ENCODE assay signal across 8 cellular contexts in genomic region chr17:17729620-17730249, GRCh38. TPM values are rescaled to one million over a fixed set of nuclear protein-coding genes. Genes with fewer than 3 reads are reported as not detected.
DNase-seq lines count a peak whose midpoint lies in the region; ATAC-seq and TF ChIP-seq lines count a peak whose summit lies in the region.

No MANE protein-coding gene starts in this region.

- DNase-seq in CD14-positive monocyte (ENCODE audit: low spot score) (no peak), HFF-Myc (ENCODE audit: extremely low read depth, low read depth) (no peak), PC-9 (peak; percentile 66 to 72), right cardiac atrium (peak in 2 of 3 donors; percentile 27), omental fat pad (ENCODE audit: low spot score) (no peak)
- peak; percentile 78 for DNase-seq in activated naive CD4-positive, alpha-beta T cell treated with anti-CD3 and anti-CD28 coated beads for 36 hours
- peak in 2 of 3 experiments; percentile 18 to 46 for DNase-seq in stimulated activated CD4-positive, alpha-beta T cell treated with anti-CD3 and anti-CD28 coated beads, TNF-alpha, amount 100 ng/mL, for 24 hours (ENCODE audit: low read depth in 3 of 3)

- intact Hi-C loops in CD14-positive monocyte (cut with micrococcal nuclease) = no loop called here
- intact Hi-C loops in PC-9 (cut with micrococcal nuclease; ENCODE audit: unreplicated experiment) = loop anchor here (1.0 to 5.0 kb wide), 5 partner anchors 18 to 133 kb away; no protein-coding TSS in a partner anchor
- intact Hi-C loops in activated naive CD4-positive, alpha-beta T cell treated with anti-CD3 and anti-CD28 coated beads for 36 hours (cut with micrococcal nuclease) = loop anchor here (1.0 to 2.0 kb wide), 3 partner anchors 63 to 190 kb away; no protein-coding TSS in a partner anchor
- intact Hi-C loops in right cardiac atrium (cut with DNase I) = loop anchor here in 1 of 4 donors (10.0 kb wide), 1 partner anchor 65 kb away; no protein-coding TSS in a partner anchor

- ATAC-seq in right cardiac atrium (peak in 1 of 2 donors; percentile 22), GM18519 (IDR thresholded peaks at IDR 0.05; ENCODE audit: low FRiP score, unreplicated experiment) (no peak), omental fat pad (ENCODE audit: low FRiP score) (no peak)

- H3K36me3 Mint-ChIP-seq in CD14-positive monocyte = peaks cover 13 to 15% of the 10 kb centered on the region in 2 donors
- H3K36me3 Mint-ChIP-seq in activated naive CD4-positive, alpha-beta T cell treated with anti-CD3 and anti-CD28 coated beads for 36 hours (ENCODE audit: low read depth) = no peaks in the 10 kb centered on the region

- peaks cover 0 to 4% (median 0%) of the 10 kb centered on the region in 7 donors for H3K9me3 Mint-ChIP-seq in CD14-positive monocyte
- no peaks in the 10 kb centered on the region for H3K9me3 Mint-ChIP-seq in activated naive CD4-positive, alpha-beta T cell treated with anti-CD3 and anti-CD28 coated beads for 36 hours

- H3K9me3 ChIP-seq in PC-9 (ENCODE audit: insufficient read depth, low read depth) (no peaks in the 10 kb centered on the region), right cardiac atrium (ENCODE audit: control insufficient read depth, low read length) (no peaks in the 10 kb centered on the region)

- H3K4me1 ChIP-seq in PC-9 (replicated peaks; ENCODE audit: insufficient read depth) = peaks cover 74% of the 10 kb centered on the region
- peaks cover 11% of the 10 kb centered on the region for H3K4me1 ChIP-seq in right cardiac atrium (ENCODE audit: control insufficient read depth, insufficient read depth, low read length)

- H3K4me1 Mint-ChIP-seq in CD14-positive monocyte = peaks cover 21% of the 10 kb centered on the region
- H3K4me1 Mint-ChIP-seq in activated naive CD4-positive, alpha-beta T cell treated with anti-CD3 and anti-CD28 coated beads for 36 hours (ENCODE audit: low read depth) = peaks cover 21% of the 10 kb centered on the region

- H3K4me3 ChIP-seq in HFF-Myc (replicated peaks; ENCODE audit: low read depth, low read length) (no peak overlapping the region), PC-9 (peak overlapping the region; percentile 13; the same call in 1 of the 2 replicates), right cardiac atrium (ENCODE audit: low read length) (no peak overlapping the region)

- H3K9me2 ChIP-seq in PC-9 (ENCODE audit: insufficient read depth) = no peaks in the 10 kb centered on the region

- peak overlapping the region; percentile 74 for H3K4me2 ChIP-seq in PC-9

- peaks cover 89% of the 10 kb centered on the region for H3K79me2 ChIP-seq in PC-9 (ENCODE audit: low read depth)

- peaks cover 39% of the 10 kb centered on the region for H4K20me1 ChIP-seq in PC-9 (ENCODE audit: insufficient read depth)

- H3K4me3 Mint-ChIP-seq in CD14-positive monocyte = no peak overlapping the region
- H3K4me3 Mint-ChIP-seq in activated naive CD4-positive, alpha-beta T cell treated with anti-CD3 and anti-CD28 coated beads for 36 hours = no peak overlapping the region

- POLR2A ChIA-PET in PC-9 (lab: Charles Lee; ENCODE audit: unreplicated experiment) = no interaction called here

- no peaks in the 10 kb centered on the region for H3K27me3 ChIP-seq in PC-9 (ENCODE audit: insufficient read depth, low read depth)
- H3K27me3 ChIP-seq in right cardiac atrium (ENCODE audit: control insufficient read depth, insufficient read depth) = no peaks in the 10 kb centered on the region

- BruUV-seq in PC-9 (replicated peaks; lab: Mats Ljungman, UMichigan) = no TSS peak

- 61% methylated on average over 5 of the region's 5 CpGs for WGBS in right cardiac atrium

- no peak overlapping the region for H3K27ac Mint-ChIP-seq in CD14-positive monocyte
- H3K27ac Mint-ChIP-seq in activated naive CD4-positive, alpha-beta T cell treated with anti-CD3 and anti-CD28 coated beads for 36 hours = no peak overlapping the region

- TF ChIP-seq CTCF in CD14-positive monocyte (IDR thresholded peaks at IDR 0.05) (peak; percentile 52), HFF-Myc (IDR thresholded peaks at IDR 0.05; ENCODE audit: low read depth, low read length, missing control alignments) (peak; percentile 65), PC-9 (conservative IDR thresholded peaks at IDR 0.05) (peak; percentile 86), omental fat pad (IDR thresholded peaks at IDR 0.05) (no peak)

- no peak overlapping the region for H2AFZ ChIP-seq in PC-9

- CTCF ChIA-PET in PC-9 (lab: Charles Lee) = no interaction called here
- CTCF ChIA-PET in activated naive CD4-positive, alpha-beta T cell treated with anti-CD3 and anti-CD28 coated beads for 36 hours (lab: Charles Lee) = interaction anchor here (0.7 to 2.0 kb wide), 4 partner anchors 18 to 98 kb away, joined by 3 to 4 read pairs (median 4); no protein-coding TSS in a partner anchor

- peak overlapping the region; percentile 40; the same call in 1 of the 2 replicates for H3K27ac ChIP-seq in PC-9
- H3K27ac ChIP-seq in right cardiac atrium (ENCODE audit: low read length) = peak overlapping the region; percentile 5

- peaks cover 6 to 13% (median 11%) of the 10 kb centered on the region in 3 donors for H3K27me3 Mint-ChIP-seq in CD14-positive monocyte (ENCODE audit: low read depth in 3 of 3)
- no peaks in the 10 kb centered on the region for H3K27me3 Mint-ChIP-seq in activated naive CD4-positive, alpha-beta T cell treated with anti-CD3 and anti-CD28 coated beads for 36 hours (ENCODE audit: low read depth)

- H3K36me3 ChIP-seq in PC-9 (ENCODE audit: low read depth) = no peaks in the 10 kb centered on the region; the same call in 1 of the 2 replicates

- peaks cover 57% of the 10 kb centered on the region for H3F3A ChIP-seq in PC-9 (ENCODE audit: insufficient read depth, low read depth)

RNA-seq across cellular contexts. Expression of gene RAI1, which starts 48.5 kb away (rescaled TPM):
- polyA plus RNA-seq in CD14-positive monocyte (1 to 10 TPM in 1 of 2 donors, under 1 TPM in 1; 0.89 to 1.5 TPM), right cardiac atrium (18.8 TPM)
- total RNA-seq in PC-9 (2021) (86.3 and 92.9 TPM in 2 replicates), right cardiac atrium (10 to 100 TPM; 18.2 to 26.8 (median 23.4) TPM), omental fat pad (10 to 100 TPM in 1 of 4 donors, 1 to 10 TPM in 3; 6.7 to 30.6 (median 8.5) TPM)
- total RNA-seq in activated naive CD4-positive, alpha-beta T cell treated with anti-CD3 and anti-CD28 coated beads for 36 hours = 10 to 100 TPM in 1 of 2 experiments, 1 to 10 TPM in 1; 9.2 to 12.0 TPM

Comparison
In these comparisons a context has a peak if more than half of its experiments do, and no peak if none do; other contexts are left out.
1. DNase-seq: peak in PC-9 (2 of 2), activated naive CD4-positive, alpha-beta T cell treated with anti-CD3 and anti-CD28 coated beads for 36 hours (single experiment), right cardiac atrium (2 of 3) and stimulated activated CD4-positive, alpha-beta T cell treated with anti-CD3 and anti-CD28 coated beads, TNF-alpha, amount 100 ng/mL, for 24 hours (2 of 3); none in CD14-positive monocyte (single experiment), HFF-Myc (single experiment) and omental fat pad (single experiment).
2. CTCF ChIP-seq: peak in CD14-positive monocyte (single experiment), HFF-Myc (single experiment) and PC-9 (single experiment); none in omental fat pad (0 of 3).
3. intact Hi-C loops: an anchor here in PC-9 (1.0 to 5.0 kb wide) and activated naive CD4-positive, alpha-beta T cell treated with anti-CD3 and anti-CD28 coated beads for 36 hours (1.0 to 2.0 kb wide); none called in CD14-positive monocyte.